Comparison of ENCODE assay signal across 17 cellular contexts in the genomic region with DNA sequence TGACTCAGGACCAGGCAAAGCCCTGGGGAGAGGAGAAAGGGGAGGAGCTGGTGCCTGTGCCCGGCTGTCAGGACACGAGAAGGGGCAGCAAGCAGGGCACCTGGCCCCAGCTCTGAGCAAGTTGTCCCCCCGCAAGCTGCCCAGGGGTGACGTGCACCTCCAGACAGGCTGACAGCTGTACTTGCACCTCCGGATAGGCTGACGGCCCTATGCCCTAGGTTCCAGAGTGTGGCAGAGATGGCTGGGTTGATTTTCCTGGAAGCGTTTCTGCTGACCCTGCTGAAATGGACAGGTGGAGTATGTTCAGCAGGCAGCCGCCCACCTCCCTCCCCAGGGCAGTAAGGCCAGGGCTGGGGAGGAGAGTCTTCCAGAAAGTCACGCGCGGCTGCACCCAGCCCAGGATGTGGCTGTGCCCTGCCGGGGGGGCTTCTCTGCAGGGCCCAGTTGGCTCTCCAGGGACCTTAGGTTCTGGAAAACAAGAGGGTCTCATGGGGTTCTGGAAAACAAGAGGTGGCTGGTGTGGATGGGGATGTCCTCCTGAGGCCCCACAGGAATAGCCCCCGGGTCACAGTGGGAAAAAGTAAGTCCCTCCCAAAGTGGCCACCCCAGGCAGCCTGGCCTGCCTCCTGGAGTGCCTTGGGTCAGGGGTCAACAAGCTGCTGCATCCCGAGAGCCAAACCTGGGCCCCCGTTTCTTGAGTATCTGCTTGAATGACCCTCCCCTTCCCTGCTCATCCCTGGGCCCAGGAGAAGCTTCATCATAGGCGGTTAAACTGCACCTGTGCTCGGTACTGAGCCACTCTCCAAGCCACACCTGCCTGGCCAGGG.
"Had no signal": no experiment of that assay in that cellular context is flagged by ENCODE, and none has a peak within 500 bp of the region (broad histone marks: within the 10 kb centered on the region; RNA-seq: fewer than 3 reads in every experiment).

No MANE protein-coding gene starts in this region.

- H3K27ac ChIP-seq: body of pancreas, colonic mucosa, esophagus muscularis mucosa, left lung, psoas muscle, right lobe of liver, stomach, thoracic aorta had no signal

- H3K9me3 Mint-ChIP-seq: activated T-helper 17 cell treated with anti-CD3 and anti-CD28 coated beads, Interleukin-2, amount 50 U/mL, for 72 hours; nephron progenitor cell; WTC11 had no signal

- H3K4me3 Mint-ChIP-seq: activated naive CD8-positive, alpha-beta T cell; activated T-helper 17 cell treated with anti-CD3 and anti-CD28 coated beads, Interleukin-2, amount 50 U/mL, for 72 hours; nephron progenitor cell; WTC11 had no signal

- H3K27ac Mint-ChIP-seq: activated naive CD8-positive, alpha-beta T cell; activated T-helper 17 cell treated with anti-CD3 and anti-CD28 coated beads, Interleukin-2, amount 50 U/mL, for 72 hours; nephron progenitor cell; WTC11 had no signal

- H3K4me1 Mint-ChIP-seq: activated T-helper 17 cell treated with anti-CD3 and anti-CD28 coated beads, Interleukin-2, amount 50 U/mL, for 72 hours; WTC11 had no signal

- H3K27me3 ChIP-seq: body of pancreas, colonic mucosa, right lobe of liver had no signal

- ATAC-seq: activated T-helper 17 cell treated with anti-CD3 and anti-CD28 coated beads, Interleukin-2, amount 50 U/mL, for 72 hours; body of pancreas; psoas muscle; right lobe of liver; WTC11 had no signal

- H3K4me1 ChIP-seq: body of pancreas, colonic mucosa, esophagus muscularis mucosa, left lung, psoas muscle, right lobe of liver, stomach had no signal

- H3K36me3 Mint-ChIP-seq: activated naive CD8-positive, alpha-beta T cell; WTC11 had no signal

- H3K9me3 ChIP-seq: body of pancreas, colonic mucosa, left lung, psoas muscle, right lobe of liver, thoracic aorta had no signal

- H3K36me3 ChIP-seq: colonic mucosa, esophagus muscularis mucosa, left lung, right lobe of liver, stomach, thoracic aorta had no signal

- H3K4me3 ChIP-seq: body of pancreas, colonic mucosa, esophagus muscularis mucosa, left lung, psoas muscle, right lobe of liver, stomach, thoracic aorta had no signal

- DNase-seq: activated CD4-positive, alpha-beta T cell treated with anti-CD3 and anti-CD28 coated beads for 48 hours; amniotic stem cell; central memory CD4-positive, alpha-beta T cell; colonic mucosa; mesenchymal stem cell; nephron progenitor cell; stimulated activated CD4-positive, alpha-beta T cell treated with anti-CD3 and anti-CD28 coated beads, Interleukin-1b, Interleukin-23, amount 100 ng/mL, for 48 hours; stomach had no signal

- H3K27me3 Mint-ChIP-seq: activated naive CD8-positive, alpha-beta T cell; activated T-helper 17 cell treated with anti-CD3 and anti-CD28 coated beads, Interleukin-2, amount 50 U/mL, for 72 hours had no signal
